ENCODE assay signal across 2 cellular contexts in the genomic region with DNA sequence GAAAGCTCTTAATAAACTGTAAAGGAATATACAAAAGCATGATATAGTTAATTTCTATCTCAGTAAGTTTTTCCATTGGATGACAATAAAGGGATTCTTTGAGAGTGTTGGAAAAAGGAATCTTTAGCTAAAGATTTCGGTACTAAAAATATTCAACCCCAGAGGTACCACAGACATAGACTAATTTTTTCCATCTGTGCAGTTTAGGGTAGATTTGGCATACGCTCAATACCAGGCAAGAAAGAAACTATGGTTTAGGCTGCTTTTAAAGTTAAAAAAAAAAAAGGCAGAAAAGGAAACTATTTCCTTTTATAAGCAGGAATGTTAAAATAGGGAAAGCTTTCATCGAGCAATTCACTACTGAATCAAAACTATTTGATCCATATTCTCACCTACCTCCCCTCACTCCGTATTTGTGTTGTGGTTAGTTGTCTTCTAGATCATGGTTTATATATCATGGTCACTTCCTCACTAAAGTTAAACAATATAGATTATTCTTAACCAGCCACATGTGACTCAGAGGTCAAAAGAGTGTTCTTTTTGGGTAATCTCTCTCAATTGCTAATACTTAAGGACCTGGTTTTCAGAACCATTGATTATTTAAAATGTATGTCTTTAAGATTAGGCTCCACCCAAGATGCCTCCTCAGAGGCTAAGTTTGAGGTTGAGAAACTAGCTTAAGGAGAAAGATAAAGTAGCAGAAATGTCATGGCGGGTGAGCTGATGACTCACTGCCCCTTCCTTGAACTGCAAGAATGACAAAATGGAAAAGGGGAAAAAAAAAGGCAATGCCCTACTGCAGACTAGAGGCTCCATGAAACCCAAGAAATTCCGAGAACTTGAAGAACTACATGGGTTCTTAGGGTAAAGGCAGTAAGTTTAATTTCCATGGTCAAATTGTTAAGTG. TPM values are rescaled to one million over a fixed set of nuclear protein-coding genes. Genes with fewer than 3 reads are reported as not detected.
"Had no signal": no experiment of that assay in that cellular context is flagged by ENCODE, and none has a peak within 500 bp of the region (broad histone marks: within the 10 kb centered on the region; RNA-seq: fewer than 3 reads in every experiment).

No MANE protein-coding gene starts in this region.

RNA-seq across cellular contexts. Expression of a gene that starts 20.0 kb away (rescaled TPM):
- total RNA-seq: cardiac septum had no signal
- polyA plus RNA-seq: IgD-negative memory B cell had no signal
